ENCODE assay signal across 21 cellular contexts in genomic region chr1:85133565-85134159, GRCh38.
DNase-seq lines count a peak whose midpoint lies in the region; ATAC-seq and TF ChIP-seq lines count a peak whose summit lies in the region.
"Had no signal": no experiment of that assay in that cellular context is flagged by ENCODE, and none has a peak within 500 bp of the region (broad histone marks: within the 10 kb centered on the region; RNA-seq: fewer than 3 reads in every experiment).

No MANE protein-coding gene starts in this region.

- intact Hi-C loops in sigmoid colon (cut with DNase I): no loop called here

- no peaks in the 10 kb centered on the region for H3K36me3 Mint-ChIP-seq in GM23338 (ENCODE audit: low read depth)
- H3K36me3 Mint-ChIP-seq: CD8-positive, alpha-beta T cell had no signal

- H3K18ac ChIP-seq in mesendoderm (ENCODE audit: low read length): no peak overlapping the region

- H4K20me1 ChIP-seq in GM23338 (replicated peaks; ENCODE audit: insufficient read depth): no peaks in the 10 kb centered on the region
- H4K20me1 ChIP-seq: BLaER1 had no signal

- H3K23ac ChIP-seq in mesendoderm (ENCODE audit: low read length): no peak overlapping the region

- peak; percentile 15 for DNase-seq in DMS79 treated with DMSO at 0.1 percent for 48 hours (lab: John Stamatoyannopoulos, UW)
- DNase-seq in DMS79 (lab: John Stamatoyannopoulos, UW): no peak
- DNase-seq in GM23338 (ENCODE audit: low spot score): peak; percentile 18
- no peak for DNase-seq in mesendoderm
- DNase-seq in glomerular visceral epithelial cell (ENCODE audit: extremely low spot score): no peak
- DNase-seq in sigmoid colon: no peak
- DNase-seq: 8988T; CD8-positive, alpha-beta T cell; GDM1; GOT3; NCI-H1436 treated with DMSO at 0.1 percent for 48 hours; NCI-H2081 treated with DMSO at 0.1 percent for 48 hours; NCI-H526 treated with DMSO at 0.1 percent for 48 hours; PC-3; SJCRH30 had no signal

- H4K5ac ChIP-seq in mesendoderm (ENCODE audit: low read length): no peak overlapping the region

- no peak for TF ChIP-seq POLR2A in sigmoid colon (IDR thresholded peaks at IDR 0.05)

- H2AFZ ChIP-seq in GM23338: peak overlapping the region; percentile 56; the same call in 1 of the 2 replicates

- H3K4me3 Mint-ChIP-seq in GM23338: no peak overlapping the region
- H3K4me3 Mint-ChIP-seq: CD8-positive, alpha-beta T cell had no signal

- H3K9me3 ChIP-seq in sigmoid colon: no peaks in the 10 kb centered on the region
- H3K9me3 ChIP-seq: BLaER1, SJCRH30 had no signal

- no peak overlapping the region for H3K9ac ChIP-seq in mesendoderm (ENCODE audit: low read length)
- H3K9ac ChIP-seq: BLaER1 had no signal

- peaks cover 11% of the 10 kb centered on the region for H3K4me1 ChIP-seq in GM23338 (ENCODE audit: insufficient read depth)
- no peaks in the 10 kb centered on the region for H3K4me1 ChIP-seq in mesendoderm (ENCODE audit: control insufficient read depth, low read depth, low read length)
- H3K4me1 ChIP-seq in sigmoid colon: peaks cover 0 to 14% (median 10%) of the 10 kb centered on the region in 4 donors
- H3K4me1 ChIP-seq: BLaER1, SJCRH30 had no signal

- no peaks in the 10 kb centered on the region for H3F3A ChIP-seq in GM23338 (replicated peaks; ENCODE audit: low read depth)

- no peak for TF ChIP-seq CTCF in GM23338 (conservative IDR thresholded peaks at IDR 0.05; ENCODE audit: low read depth in 2 of 2)
- TF ChIP-seq CTCF in sigmoid colon (IDR thresholded peaks at IDR 0.05): no peak

- H3K9me2 ChIP-seq in GM23338 (ENCODE audit: insufficient read depth): no peaks in the 10 kb centered on the region

- no peaks in the 10 kb centered on the region for H3K79me1 ChIP-seq in mesendoderm (ENCODE audit: low read length)

- H4K8ac ChIP-seq in mesendoderm (ENCODE audit: low read depth, low read length): no peak overlapping the region

- no peak overlapping the region for H2BK5ac ChIP-seq in mesendoderm (ENCODE audit: low read length)

- no CpG with 5 or more reads among the region's 2 CpGs for WGBS in mesendoderm (ENCODE audit: extremely low coverage, insufficient coverage, low lambda C conversion rate)
- 60 to 74% methylated on average over 2 of the region's 2 CpGs for WGBS in sigmoid colon, 2 donors

- no peaks in the 10 kb centered on the region for H3K9me3 Mint-ChIP-seq in GM23338
- H3K9me3 Mint-ChIP-seq: CD8-positive, alpha-beta T cell had no signal

- H2AK5ac ChIP-seq in mesendoderm (ENCODE audit: low read length): no peak overlapping the region

- no peak overlapping the region for H3K4me3 ChIP-seq in GM23338
- no peak overlapping the region for H3K4me3 ChIP-seq in mesendoderm (ENCODE audit: low read length)
- H3K4me3 ChIP-seq in sigmoid colon: no peak overlapping the region
- H3K4me3 ChIP-seq: BLaER1, GM12878, K562, SJCRH30 had no signal

- H3K4me2 ChIP-seq in GM23338 (no peak overlapping the region), mesendoderm (ENCODE audit: low read length) (no peak overlapping the region)
- H3K4me2 ChIP-seq: BLaER1 had no signal

- H3K36me3 ChIP-seq in GM23338 (ENCODE audit: insufficient read depth): no peaks in the 10 kb centered on the region
- no peaks in the 10 kb centered on the region for H3K36me3 ChIP-seq in mesendoderm (ENCODE audit: control insufficient read depth, insufficient read depth, low read length)
- H3K36me3 ChIP-seq in sigmoid colon: no peaks in the 10 kb centered on the region
- H3K36me3 ChIP-seq: BLaER1, SJCRH30 had no signal

- H2BK120ac ChIP-seq in mesendoderm (ENCODE audit: low read depth, low read length): no peak overlapping the region

- no peak overlapping the region for H3K27ac Mint-ChIP-seq in GM23338
- H3K27ac Mint-ChIP-seq: CD8-positive, alpha-beta T cell had no signal

- H3K27me3 Mint-ChIP-seq in GM23338 (ENCODE audit: insufficient read depth, low read depth, poor library complexity): no peaks in the 10 kb centered on the region

- H3K79me2 ChIP-seq in GM23338 (replicated peaks; ENCODE audit: insufficient read depth) (no peaks in the 10 kb centered on the region), mesendoderm (ENCODE audit: control insufficient read depth, insufficient read depth, low read length) (no peaks in the 10 kb centered on the region)

- no peaks in the 10 kb centered on the region for H3K27me3 ChIP-seq in GM23338 (ENCODE audit: insufficient read depth)
- H3K27me3 ChIP-seq in mesendoderm (ENCODE audit: insufficient read depth, low read length, poor library complexity): no peaks in the 10 kb centered on the region
- H3K27me3 ChIP-seq in sigmoid colon: no peaks in the 10 kb centered on the region
- H3K27me3 ChIP-seq: BLaER1, SJCRH30 had no signal

- no peak for TF ChIP-seq EP300 in sigmoid colon (IDR thresholded peaks at IDR 0.05)

- no peak overlapping the region for H3K4ac ChIP-seq in mesendoderm (ENCODE audit: low read depth, low read length)

- no peak overlapping the region for H3K56ac ChIP-seq in mesendoderm (ENCODE audit: low read length)

- H3K27ac ChIP-seq in GM23338 (ENCODE audit: low read depth) (no peak overlapping the region), cingulate gyrus (ENCODE audit: low read depth, low read length) (peak overlapping the region; percentile 75), mesendoderm (ENCODE audit: low read depth, low read length) (no peak overlapping the region), sigmoid colon (no peak overlapping the region)
- H3K27ac ChIP-seq: BLaER1, RWPE1, SJCRH30 had no signal

- peak overlapping the region; percentile 12 for H2BK15ac ChIP-seq in mesendoderm (replicated peaks; ENCODE audit: low read depth)

- ATAC-seq in GM23338 (peak; percentile 28), GM18909 (IDR thresholded peaks at IDR 0.05; ENCODE audit: poor library complexity, unreplicated experiment) (no peak)
- ATAC-seq: CD8-positive, alpha-beta T cell; GM12878; K562; PC-3 had no signal

- no peaks in the 10 kb centered on the region; the same call in 2 of the 3 replicates for H3K4me1 Mint-ChIP-seq in GM23338

TF ChIP-seq in GM23338, 12 proteins besides CTCF, POLR2A, EP300 and RAD21:
- TF ChIP-seq NANOG (IDR thresholded peaks at IDR 0.05; ENCODE audit: borderline replicate concordance) (no peak), ZNF331 (CRISPR knock-in tag; IDR thresholded peaks at IDR 0.05; ENCODE audit: low read depth) (no peak), STAT1 (IDR thresholded peaks at IDR 0.05; ENCODE audit: unreplicated experiment) (no peak)

Comparison
In these comparisons a context has a peak if more than half of its experiments do, and no peak if none do; other contexts are left out.
1. DNase-seq: peak in DMS79 treated with DMSO at 0.1 percent for 48 hours (single experiment) and GM23338 (single experiment); none in DMS79 (single experiment), mesendoderm (single experiment), glomerular visceral epithelial cell (single experiment) and sigmoid colon (single experiment).